8 cellular contexts compared by ENCODE assay signal in genomic region chr1:197526736-197527371, GRCh38.
DNase-seq lines count a peak whose midpoint lies in the region; ATAC-seq, FAIRE-seq and TF ChIP-seq lines count a peak whose summit lies in the region.

No MANE protein-coding gene starts in this region.

- CTCF ChIA-PET in activated CD4-positive, alpha-beta T cell treated with anti-CD3 and anti-CD28 coated beads for 36 hours (lab: Charles Lee): interaction anchor here (0.6 to 3.0 kb wide), 15 partner anchors 9 to 1176 kb away, joined by 3 to 20 read pairs (median 3); partner anchors contain the start of gene LHX9

- H3K36me3 ChIP-seq in CD4-positive, CD25-positive, alpha-beta regulatory T cell (ENCODE audit: control insufficient read depth, insufficient read depth, low read length): no peaks in the 10 kb centered on the region
- no peaks in the 10 kb centered on the region for H3K36me3 ChIP-seq in pancreas

- POLR2A ChIA-PET in activated CD4-positive, alpha-beta T cell treated with anti-CD3 and anti-CD28 coated beads for 36 hours (lab: Charles Lee): no interaction called here

- no peak overlapping the region for H3K27ac Mint-ChIP-seq in CD4-positive, CD25-positive, alpha-beta regulatory T cell
- H3K27ac Mint-ChIP-seq in activated CD4-positive, alpha-beta T cell treated with anti-CD3 and anti-CD28 coated beads for 36 hours: no peak overlapping the region

- no peaks in the 10 kb centered on the region for H3K4me1 ChIP-seq in CD4-positive, CD25-positive, alpha-beta regulatory T cell (ENCODE audit: control insufficient read depth, insufficient read depth, low read length, poor library complexity, severe bottlenecking)
- H3K4me1 ChIP-seq in pancreas: no peaks in the 10 kb centered on the region

- no peak overlapping the region for H3K27ac ChIP-seq in CD4-positive, CD25-positive, alpha-beta regulatory T cell (ENCODE audit: insufficient read depth, low read length, poor library complexity, severe bottlenecking)
- H3K27ac ChIP-seq in pancreas: no peak overlapping the region

- H3K4me1 Mint-ChIP-seq in CD4-positive, CD25-positive, alpha-beta regulatory T cell: peaks cover 0 to 7% (median 0%) of the 10 kb centered on the region in 4 donors
- no peaks in the 10 kb centered on the region for H3K4me1 Mint-ChIP-seq in activated CD4-positive, alpha-beta T cell treated with anti-CD3 and anti-CD28 coated beads for 36 hours

- no peak overlapping the region for H3K4me3 ChIP-seq in CD4-positive, CD25-positive, alpha-beta regulatory T cell (ENCODE audit: low read depth, low read length)
- no peak overlapping the region for H3K4me3 ChIP-seq in pancreas

- intact Hi-C loops in pancreas (cut with DNase I): no loop called here
- intact Hi-C loops in activated CD4-positive, alpha-beta T cell treated with anti-CD3 and anti-CD28 coated beads for 36 hours (cut with DNase I, micrococcal nuclease): loop anchor here (1.0 to 10.0 kb wide), 3 partner anchors 342 to 938 kb away; no protein-coding TSS in a partner anchor

- peak; percentile 94 for FAIRE-seq in pancreas (lab: Jason Lieb, UNC)

- no peak overlapping the region for H3K4me3 Mint-ChIP-seq in CD4-positive, CD25-positive, alpha-beta regulatory T cell
- no peak overlapping the region for H3K4me3 Mint-ChIP-seq in activated CD4-positive, alpha-beta T cell treated with anti-CD3 and anti-CD28 coated beads for 36 hours

- no peak for ATAC-seq in CD4-positive, CD25-positive, alpha-beta regulatory T cell (ENCODE audit: low read depth in 2 of 2)
- ATAC-seq in pancreas (peak in 3 of 4 donors; percentile 34 to 51 (median 40)), GM21576 (IDR thresholded peaks at IDR 0.05; ENCODE audit: unreplicated experiment) (no peak), GM21390 (IDR thresholded peaks at IDR 0.05; ENCODE audit: unreplicated experiment) (no peak)
- no peak for ATAC-seq in activated CD4-positive, alpha-beta T cell treated with anti-CD3 and anti-CD28 coated beads for 36 hours

- H3K36me3 Mint-ChIP-seq in CD4-positive, CD25-positive, alpha-beta regulatory T cell: no peaks in the 10 kb centered on the region
- H3K36me3 Mint-ChIP-seq in activated CD4-positive, alpha-beta T cell treated with anti-CD3 and anti-CD28 coated beads for 36 hours (ENCODE audit: low read depth): no peaks in the 10 kb centered on the region

- no peaks in the 10 kb centered on the region for H3K9me3 Mint-ChIP-seq in CD4-positive, CD25-positive, alpha-beta regulatory T cell
- H3K9me3 Mint-ChIP-seq in activated CD4-positive, alpha-beta T cell treated with anti-CD3 and anti-CD28 coated beads for 36 hours (ENCODE audit: low read depth): no peaks in the 10 kb centered on the region

- no peaks in the 10 kb centered on the region for H3K9me3 ChIP-seq in CD4-positive, CD25-positive, alpha-beta regulatory T cell (ENCODE audit: control insufficient read depth in 2 of 2, low read length in 2 of 2)
- no peaks in the 10 kb centered on the region for H3K9me3 ChIP-seq in pancreas

- DNase-seq in CD4-positive, CD25-positive, alpha-beta regulatory T cell: peak in 2 of 3 donors; percentile 47 to 55
- peak; percentile 61 for DNase-seq in HCEC 1CT
- peak; percentile 45 for DNase-seq in NCI-H82 treated with DMSO at 0.1 percent for 48 hours (lab: John Stamatoyannopoulos, UW; ENCODE audit: unreplicated experiment)
- DNase-seq in dermis microvascular lymphatic vessel endothelial cell (ENCODE audit: low read depth in 2 of 2): peak; percentile 20 to 42
- no peak for DNase-seq in pancreas
- DNase-seq in activated CD4-positive, alpha-beta T cell treated with anti-CD3 and anti-CD28 coated beads for 36 hours: no peak

- 68 to 74% methylated on average over 4 of the region's 4 CpGs for WGBS in pancreas, 2 donors

- no peaks in the 10 kb centered on the region for H3K27me3 ChIP-seq in CD4-positive, CD25-positive, alpha-beta regulatory T cell (ENCODE audit: control insufficient read depth, insufficient read depth, low read length)
- H3K27me3 ChIP-seq in pancreas: no peaks in the 10 kb centered on the region

- no peaks in the 10 kb centered on the region for H3K27me3 Mint-ChIP-seq in CD4-positive, CD25-positive, alpha-beta regulatory T cell
- no peaks in the 10 kb centered on the region for H3K27me3 Mint-ChIP-seq in activated CD4-positive, alpha-beta T cell treated with anti-CD3 and anti-CD28 coated beads for 36 hours

- peak; percentile 43 to 81 (median 72) for TF ChIP-seq CTCF in pancreas (IDR thresholded peaks at IDR 0.05)

Comparison
In these comparisons a context has a peak if more than half of its experiments do, and no peak if none do; other contexts are left out.
1. ATAC-seq: peak in pancreas (3 of 4); none in CD4-positive, CD25-positive, alpha-beta regulatory T cell (0 of 2), GM21576 (single experiment), GM21390 (single experiment) and activated CD4-positive, alpha-beta T cell treated with anti-CD3 and anti-CD28 coated beads for 36 hours (single experiment).
2. DNase-seq: peak in CD4-positive, CD25-positive, alpha-beta regulatory T cell (2 of 3), HCEC 1CT (single experiment), NCI-H82 treated with DMSO at 0.1 percent for 48 hours (single experiment) and dermis microvascular lymphatic vessel endothelial cell (2 of 2); none in pancreas (0 of 6) and activated CD4-positive, alpha-beta T cell treated with anti-CD3 and anti-CD28 coated beads for 36 hours (single experiment).
3. intact Hi-C loops: an anchor here in activated CD4-positive, alpha-beta T cell treated with anti-CD3 and anti-CD28 coated beads for 36 hours (1.0 to 10.0 kb wide); none called in pancreas.